In the genomic region with DNA sequence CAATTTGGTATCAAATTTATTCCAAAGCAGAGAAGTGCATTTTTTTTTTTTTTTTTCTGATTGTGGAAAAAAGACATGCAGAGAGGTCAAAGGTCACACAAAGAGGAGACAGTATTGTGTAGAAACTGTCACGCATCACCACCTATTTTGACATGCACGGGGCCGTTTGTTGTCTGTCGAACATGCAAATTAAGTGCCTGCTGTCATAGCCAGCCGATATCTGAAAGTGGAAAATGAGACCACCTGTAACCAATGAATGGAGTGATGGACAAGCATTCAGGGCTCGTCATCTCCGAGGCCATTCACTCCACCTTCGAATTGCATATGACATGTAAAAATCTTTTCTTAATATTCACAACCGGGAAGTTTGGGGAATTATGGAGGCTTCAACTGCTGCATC, we compare ENCODE assay signal across 17 cellular contexts.
DNase-seq lines count a peak whose midpoint lies in the region; ATAC-seq and TF ChIP-seq lines count a peak whose summit lies in the region.
"Had no signal": no experiment of that assay in that cellular context is flagged by ENCODE, and none has a peak within 500 bp of the region (broad histone marks: within the 10 kb centered on the region; RNA-seq: fewer than 3 reads in every experiment).

No MANE protein-coding gene starts in this region.

- H3K36me3 Mint-ChIP-seq in Calu3 (ENCODE audit: insufficient read depth, unreplicated experiment) = no peaks in the 10 kb centered on the region
- H3K36me3 Mint-ChIP-seq: CD14-positive monocyte had no signal

- H3K27me3 Mint-ChIP-seq in Calu3 (ENCODE audit: unreplicated experiment) = no peaks in the 10 kb centered on the region

- no peak overlapping the region for H3K27ac Mint-ChIP-seq in Calu3 (ENCODE audit: unreplicated experiment)
- H3K27ac Mint-ChIP-seq: CD14-positive monocyte, GM23338 had no signal

- no peak overlapping the region for H3K4me3 Mint-ChIP-seq in Calu3 (ENCODE audit: low read depth, unreplicated experiment)
- H3K4me3 Mint-ChIP-seq: CD14-positive monocyte, GM23338 had no signal

- H3F3A ChIP-seq in OCI-LY1 (ENCODE audit: insufficient read depth, low read length) = 0 out of 2 replicates have a peak, but pooled peaks cover 13% of the 10 kb centered on the region

- no peaks in the 10 kb centered on the region for H3K9me2 ChIP-seq in OCI-LY1 (ENCODE audit: low read depth, low read length)

- ATAC-seq in HG03159 (IDR thresholded peaks at IDR 0.05; ENCODE audit: unreplicated experiment) = no peak
- ATAC-seq: GM23338 had no signal

- no peak overlapping the region for H2AFZ ChIP-seq in OCI-LY1 (ENCODE audit: low read length)
- H2AFZ ChIP-seq: GM23338 had no signal

- H3K9ac ChIP-seq in OCI-LY1 (ENCODE audit: low read length) = peak overlapping the region; percentile 73

- intact Hi-C loops in Calu3 (cut with micrococcal nuclease; ENCODE audit: unreplicated experiment) = no loop called here

- peak overlapping the region; percentile 99 for H3K27ac ChIP-seq in OCI-LY1 (ENCODE audit: low read depth, low read length, poor library complexity, severe bottlenecking)
- H3K27ac ChIP-seq: HL-60 had no signal

- H3K79me2 ChIP-seq in OCI-LY1 (ENCODE audit: insufficient read depth, low read length) = no peaks in the 10 kb centered on the region

- no peaks in the 10 kb centered on the region for H3K4me1 Mint-ChIP-seq in Calu3 (ENCODE audit: low read depth, unreplicated experiment)
- H3K4me1 Mint-ChIP-seq: CD14-positive monocyte had no signal

- H3K27me3 ChIP-seq in OCI-LY1 (ENCODE audit: insufficient read depth, low read length) = no peaks in the 10 kb centered on the region

- DNase-seq in NCI-H524 (lab: John Stamatoyannopoulos, UW) = peak; percentile 15 to 72
- no peak for DNase-seq in NCI-H524 treated with DMSO at 0.1 percent for 48 hours (lab: John Stamatoyannopoulos, UW)
- peak; percentile 1 for DNase-seq in GM12865 (ENCODE audit: low read depth)
- peak; percentile 45 for DNase-seq in left kidney (ENCODE audit: low read depth, low spot score)
- DNase-seq in Calu3 = no peak
- DNase-seq in GM19238 (ENCODE audit: insufficient read length, low spot score) = no peak
- DNase-seq: DMS79 treated with DMSO at 0.1 percent for 48 hours, KBM-7, NCI-H1092 treated with DMSO at 0.1 percent for 48 hours, NCI-H1930, NCI-H226, T-helper 2 cell had no signal

- CTCF ChIA-PET in Calu3 (lab: Charles Lee) = no interaction called here

- TF ChIP-seq CTCF in GM12865 (IDR thresholded peaks at IDR 0.05; ENCODE audit: insufficient read depth, low read depth, low read length, missing control alignments) (no peak), OCI-LY1 (IDR thresholded peaks at IDR 0.05; ENCODE audit: low read length) (no peak), Calu3 (IDR thresholded peaks at IDR 0.05; ENCODE audit: unreplicated experiment) (no peak)

- no peaks in the 10 kb centered on the region for H3K9me3 ChIP-seq in OCI-LY1 (ENCODE audit: low read length)

- no peak overlapping the region for H3K4me3 ChIP-seq in GM12865 (ENCODE audit: low read depth, low read length)
- peak overlapping the region; percentile 30 for H3K4me3 ChIP-seq in OCI-LY1 (ENCODE audit: low read depth, low read length, poor library complexity, severe bottlenecking)
- H3K4me3 ChIP-seq: GM23338 had no signal

- H3K36me3 ChIP-seq in OCI-LY1 (ENCODE audit: insufficient read depth, low read length) = no peaks in the 10 kb centered on the region; the same call in 1 of the 2 replicates

- H3K4me1 ChIP-seq in OCI-LY1 (ENCODE audit: insufficient read depth, low read length, severe bottlenecking) = peaks cover 76% of the 10 kb centered on the region

- no peaks in the 10 kb centered on the region for H4K20me1 ChIP-seq in OCI-LY1 (ENCODE audit: insufficient read depth, low read length)

- BruUV-seq in Calu3 (replicated peaks; lab: Mats Ljungman, UMichigan) = no TSS peak

- peak overlapping the region; percentile 54 for H3K4me2 ChIP-seq in OCI-LY1 (ENCODE audit: low read length)
- H3K4me2 ChIP-seq: GM23338 had no signal

- H3K9me3 Mint-ChIP-seq in Calu3 (ENCODE audit: low read depth, unreplicated experiment) = peaks cover 17% of the 10 kb centered on the region
- H3K9me3 Mint-ChIP-seq: GM23338 had no signal

Comparison
In these comparisons a context has a peak if more than half of its experiments do, and no peak if none do; other contexts are left out.
1. DNase-seq: peak in NCI-H524 (2 of 2), GM12865 (single experiment) and left kidney (single experiment); none in NCI-H524 treated with DMSO at 0.1 percent for 48 hours (single experiment), Calu3 (single experiment) and GM19238 (single experiment).